In the genomic region with DNA sequence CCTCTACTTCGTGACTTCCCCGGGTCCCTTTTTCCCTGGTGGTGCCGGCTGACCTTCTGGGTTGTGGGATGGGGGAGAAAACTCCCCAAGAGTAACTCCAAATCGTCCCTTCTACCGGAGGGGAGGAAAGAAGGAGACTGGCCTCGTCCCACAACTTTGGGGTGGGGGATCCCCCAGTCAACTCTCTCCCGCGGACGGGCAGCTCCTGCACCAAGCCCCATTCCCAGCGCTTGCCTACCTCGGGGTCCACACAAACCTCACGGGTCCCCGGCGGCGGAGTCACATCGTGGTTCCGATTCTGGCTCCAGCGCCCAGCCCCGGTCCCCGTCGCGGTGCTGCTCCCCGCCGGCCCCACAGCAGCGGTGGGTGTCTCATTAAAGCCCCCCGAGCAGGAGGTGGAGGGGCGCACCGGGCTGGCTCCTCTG, we compare ENCODE assay signal across 8 cellular contexts. TPM values are rescaled to one million over a fixed set of nuclear protein-coding genes. Genes with fewer than 3 reads are reported as not detected.
DNase-seq lines count a peak whose midpoint lies in the region; ATAC-seq and TF ChIP-seq lines count a peak whose summit lies in the region.

No MANE protein-coding gene starts in this region.

- peaks cover 29% of the 10 kb centered on the region for H3K4me1 Mint-ChIP-seq in progenitor cell of endocrine pancreas (ENCODE audit: low read depth)

- H3K4me3 ChIP-seq in PC-9 (peak overlapping the region; percentile 64), fibroblast of mammary gland (ENCODE audit: control insufficient read depth, low read depth, low read length) (peak overlapping the region; percentile 61), OCI-LY7 (ENCODE audit: low read depth, low read length, poor library complexity, severe bottlenecking) (no peak overlapping the region)

- H3K4me2 ChIP-seq in PC-9: peak overlapping the region; percentile 91
- no peak overlapping the region for H3K4me2 ChIP-seq in OCI-LY7 (ENCODE audit: low read length)

- 0 out of 2 replicates have a peak, but pooled peaks cover 3% of the 10 kb centered on the region for H3K9me2 ChIP-seq in PC-9 (ENCODE audit: insufficient read depth)
- H3K9me2 ChIP-seq in OCI-LY7 (ENCODE audit: insufficient read depth, low read length): no peaks in the 10 kb centered on the region

- H3F3A ChIP-seq in PC-9 (ENCODE audit: insufficient read depth, low read depth): no peaks in the 10 kb centered on the region

- H3K4me1 ChIP-seq in PC-9 (replicated peaks; ENCODE audit: insufficient read depth): peaks cover 23% of the 10 kb centered on the region
- H3K4me1 ChIP-seq in OCI-LY7 (ENCODE audit: insufficient read depth, low read length, poor library complexity, severe bottlenecking): no peaks in the 10 kb centered on the region

- H2AFZ ChIP-seq in PC-9 (peak overlapping the region; percentile 91), OCI-LY7 (ENCODE audit: low read length) (no peak overlapping the region)

- H3K36me3 ChIP-seq in PC-9 (ENCODE audit: low read depth) (no peaks in the 10 kb centered on the region), OCI-LY7 (ENCODE audit: insufficient read depth, low read length) (no peaks in the 10 kb centered on the region)

- H3K27me3 ChIP-seq in PC-9 (ENCODE audit: insufficient read depth, low read depth): peaks cover 33% of the 10 kb centered on the region

- TF ChIP-seq CTCF in PC-9 (conservative IDR thresholded peaks at IDR 0.05): no peak
- TF ChIP-seq CTCF in fibroblast of mammary gland (conservative IDR thresholded peaks at IDR 0.05; ENCODE audit: control insufficient read depth, insufficient read depth, low read depth, low read length): no peak
- TF ChIP-seq CTCF in progenitor cell of endocrine pancreas (IDR thresholded peaks at IDR 0.05; ENCODE audit: unreplicated experiment): no peak
- no peak for TF ChIP-seq CTCF in OCI-LY7 (conservative IDR thresholded peaks at IDR 0.05; ENCODE audit: low read length)

- BruUV-seq in PC-9 (replicated peaks; lab: Mats Ljungman, UMichigan) (TSS peak; percentile 55), OCI-LY7 (replicated peaks; lab: Mats Ljungman, UMichigan) (no TSS peak)

- peaks cover 40% of the 10 kb centered on the region for H3K27me3 Mint-ChIP-seq in progenitor cell of endocrine pancreas

- in situ Hi-C loops in Caki2 (cut with HindIII; ENCODE audit: low pct_unique_long_range_greater_than_20kb, low sequenced_read_pairs): no loop called here

- no peaks in the 10 kb centered on the region for H3K9me3 Mint-ChIP-seq in progenitor cell of endocrine pancreas (ENCODE audit: low read depth)

- H3K79me2 ChIP-seq in PC-9 (ENCODE audit: low read depth) (no peaks in the 10 kb centered on the region), OCI-LY7 (ENCODE audit: insufficient read depth, low read depth, low read length) (no peaks in the 10 kb centered on the region)

- H3K36me3 Mint-ChIP-seq in progenitor cell of endocrine pancreas (ENCODE audit: insufficient read depth): no peaks in the 10 kb centered on the region

- POLR2A ChIA-PET in PC-9 (lab: Charles Lee; ENCODE audit: unreplicated experiment): interaction anchor here (0.6 to 0.8 kb wide), 5 partner anchors 172 to 1630 kb away, joined by 4 to 27 read pairs (median 5); no protein-coding TSS in a partner anchor
- POLR2A ChIA-PET in OCI-LY7 (lab: Charles Lee): interaction anchor here (0.5 kb wide), 1 partner anchor 1072 kb away, joined by 3 read pairs; no protein-coding TSS in a partner anchor

- no peak overlapping the region for H3K27ac ChIP-seq in PC-9
- H3K27ac ChIP-seq in OCI-LY7 (ENCODE audit: low read depth, low read length, poor library complexity, severe bottlenecking): no peak overlapping the region

- intact Hi-C loops in PC-9 (cut with micrococcal nuclease; ENCODE audit: unreplicated experiment): loop anchor here (1.0 to 10.0 kb wide), 9 partner anchors 193 to 1634 kb away; partner anchors contain the start of gene LIN7C
- intact Hi-C loops in OCI-LY7 (cut with micrococcal nuclease; ENCODE audit: unreplicated experiment): loop anchor here (1.0 to 5.0 kb wide), 3 partner anchors 829 to 1635 kb away; no protein-coding TSS in a partner anchor

- peak; percentile 10 for DNase-seq in Caki2 (ENCODE audit: low read depth)
- DNase-seq in PC-9: peak in 1 of 2 experiments; percentile 4
- DNase-seq in fibroblast of mammary gland (ENCODE audit: low read depth): no peak
- no peak for DNase-seq in progenitor cell of endocrine pancreas (ENCODE audit: low spot score, unreplicated experiment)
- DNase-seq in NCI-H2081 treated with DMSO at 0.1 percent for 48 hours (lab: John Stamatoyannopoulos, UW): no peak
- no peak for DNase-seq in OCI-LY7 (ENCODE audit: low spot score)
- DNase-seq in stimulated activated naive CD4-positive, alpha-beta T cell (lab: John Stamatoyannopoulos, UW): no peak

- H3K27ac Mint-ChIP-seq in progenitor cell of endocrine pancreas: no peak overlapping the region

- no peaks in the 10 kb centered on the region for H3K9me3 ChIP-seq in PC-9 (ENCODE audit: insufficient read depth, low read depth)
- H3K9me3 ChIP-seq in OCI-LY7 (ENCODE audit: low read length): no peaks in the 10 kb centered on the region

- H4K20me1 ChIP-seq in PC-9 (ENCODE audit: insufficient read depth): 0 out of 2 replicates have a peak, but pooled peaks cover 2% of the 10 kb centered on the region
- H4K20me1 ChIP-seq in OCI-LY7 (ENCODE audit: insufficient read depth, low read length): no peaks in the 10 kb centered on the region

- H3K4me3 Mint-ChIP-seq in progenitor cell of endocrine pancreas (ENCODE audit: low read depth): peak overlapping the region; percentile 84

- ATAC-seq in HG02678 (IDR thresholded peaks at IDR 0.05; ENCODE audit: unreplicated experiment): no peak

- CTCF ChIA-PET in PC-9 (lab: Charles Lee): interaction anchor here (0.7 to 1.1 kb wide), 2 partner anchors 787 to 1629 kb away, joined by 5 to 9 read pairs; no protein-coding TSS in a partner anchor
- CTCF ChIA-PET in OCI-LY7 (lab: Charles Lee; ENCODE audit: unreplicated experiment): no interaction called here

RNA-seq across cellular contexts. Expression of gene BDNF, which starts 0.3 kb away (rescaled TPM):
- total RNA-seq in Caki2 (2014; rRNA removed; shearing (Covaris generic); ENCODE audit: low replicate concordance): 0.55 and 1.3 TPM in 2 replicates
- total RNA-seq in PC-9 (2021) (5.4 TPM in 2 replicates), progenitor cell of endocrine pancreas (2.7 and 3.5 TPM in 2 replicates), OCI-LY7 (2022) (not detected in 2 replicates)
- not detected in 2 replicates for total RNA-seq in OCI-LY7 (2014; rRNA removed; shearing (Covaris generic))
